12 cellular contexts compared by ENCODE assay signal in the genomic region with DNA sequence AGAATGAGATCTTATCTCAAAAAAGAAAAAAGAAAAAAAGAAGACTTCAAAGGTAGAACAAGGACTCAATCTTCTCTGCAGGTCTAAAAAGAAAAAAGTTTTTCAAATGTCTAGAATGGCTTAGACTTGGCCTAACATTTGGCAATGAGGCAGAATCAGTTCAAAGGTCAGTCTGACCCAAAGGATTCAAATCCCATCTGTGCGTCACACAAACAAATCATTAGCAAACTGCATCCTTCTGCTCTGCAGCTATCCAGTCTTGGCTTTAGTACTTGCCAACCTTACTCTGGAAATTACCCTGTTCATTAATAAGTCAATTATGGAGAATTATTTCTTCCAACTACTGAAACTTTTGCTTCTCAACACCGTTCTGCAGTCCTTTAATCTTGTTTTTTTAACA. TPM values are rescaled to one million over a fixed set of nuclear protein-coding genes. Genes with fewer than 3 reads are reported as not detected.
DNase-seq lines count a peak whose midpoint lies in the region; ATAC-seq, FAIRE-seq and TF ChIP-seq lines count a peak whose summit lies in the region.
"Had no signal": no experiment of that assay in that cellular context is flagged by ENCODE, and none has a peak within 500 bp of the region (broad histone marks: within the 10 kb centered on the region; RNA-seq: fewer than 3 reads in every experiment).

No MANE protein-coding gene starts in this region.

- DNase-seq in A549 (ENCODE audit: low read depth in 1 of 2, low spot score in 1 of 2): no peak
- DNase-seq in IMR-90: peak; percentile 19
- DNase-seq in esophagus squamous epithelium (lab: John Stamatoyannopoulos, UW): no peak
- no peak for DNase-seq in nephron progenitor cell
- DNase-seq in stimulated activated CD4-positive, alpha-beta T cell treated with anti-CD3 and anti-CD28 coated beads, Interleukin-2, amount 100 ng/mL, for 48 hours: no peak
- no peak for DNase-seq in stimulated activated naive CD4-positive, alpha-beta T cell treated with Interleukin-2 at 50 U/mL for 16 hours (lab: John Stamatoyannopoulos, UW)
- no peak for DNase-seq in DMS153 (lab: John Stamatoyannopoulos, UW)
- DNase-seq: activated CD4-positive, alpha-beta memory T cell treated with anti-CD3 and anti-CD28 coated beads, Interleukin-2, amount 10 ng/mL, durations not matched to agents 7 days and 5 days; NCI-H1417; T-helper 1 cell had no signal

- no peak overlapping the region for H2BK15ac ChIP-seq in IMR-90 (ENCODE audit: low read depth, low read length)

- H3K56ac ChIP-seq in IMR-90 (ENCODE audit: extremely low read depth, insufficient read depth, low read length): no peak overlapping the region

- POLR2A ChIA-PET in A549 (lab: Yijun Ruan, JAX): no interaction called here
- POLR2A ChIA-PET in IMR-90 (lab: Charles Lee; ENCODE audit: unreplicated experiment): no interaction called here

- H2BK5ac ChIP-seq in IMR-90 (ENCODE audit: low read depth, low read length, poor library complexity, severe bottlenecking): no peak overlapping the region

- TF ChIP-seq EP300 in A549 (IDR thresholded peaks at IDR 0.05): no peak

- H2BK120ac ChIP-seq in IMR-90 (ENCODE audit: low read depth, low read length): no peak overlapping the region

- peak overlapping the region; percentile 93 for H3K4me3 Mint-ChIP-seq in nephron progenitor cell
- H3K4me3 Mint-ChIP-seq: activated CD4-positive, alpha-beta memory T cell treated with anti-CD3 and anti-CD28 coated beads, Interleukin-2, amount 10 ng/mL, durations not matched to agents 7 days and 5 days had no signal

- peak overlapping the region; percentile 22; the same call in 1 of the 2 replicates for H3K23ac ChIP-seq in IMR-90 (ENCODE audit: low read depth, low read length)

- peak overlapping the region; percentile 71 for H3K4me2 ChIP-seq in A549
- H3K4me2 ChIP-seq in IMR-90 (ENCODE audit: low read depth, low read length): no peak overlapping the region

- H3K18ac ChIP-seq in IMR-90 (ENCODE audit: low read depth, low read length): no peak overlapping the region

- no peak overlapping the region for H3K14ac ChIP-seq in IMR-90 (replicated peaks; ENCODE audit: low read depth, low read length)

- H2AFZ ChIP-seq in IMR-90 (replicated peaks; ENCODE audit: low read length, poor library complexity): no peak overlapping the region

- dilution Hi-C loops in IMR-90 (cut with HindIII; ENCODE audit: low sequenced_read_pairs, unreplicated experiment): no loop called here

- H3K9me3 Mint-ChIP-seq in nephron progenitor cell: peaks cover 8% of the 10 kb centered on the region
- H3K9me3 Mint-ChIP-seq: activated CD4-positive, alpha-beta memory T cell treated with anti-CD3 and anti-CD28 coated beads, Interleukin-2, amount 10 ng/mL, durations not matched to agents 7 days and 5 days had no signal

- no peaks in the 10 kb centered on the region for H3K27me3 ChIP-seq in IMR-90 (ENCODE audit: control insufficient read depth, insufficient read depth, low read length)
- no peaks in the 10 kb centered on the region for H3K27me3 ChIP-seq in esophagus squamous epithelium

- peaks cover 37% of the 10 kb centered on the region for H3K4me1 Mint-ChIP-seq in nephron progenitor cell

- no peak for TF ChIP-seq CTCF in A549 (IDR thresholded peaks at IDR 0.05)
- no peak for TF ChIP-seq CTCF in IMR-90 (conservative IDR thresholded peaks at IDR 0.05; ENCODE audit: low read depth, low read length)
- TF ChIP-seq CTCF in esophagus squamous epithelium (IDR thresholded peaks at IDR 0.05): no peak
- TF ChIP-seq CTCF in nephron progenitor cell (IDR thresholded peaks at IDR 0.05): no peak

- intact Hi-C loops in IMR-90 (cut with micrococcal nuclease) (loop anchor here (5.0 kb wide), 2 partner anchors 88 to 103 kb away; no protein-coding TSS in a partner anchor), esophagus squamous epithelium (cut with DNase I) (loop anchor here (10.0 kb wide), 1 partner anchor 80 kb away; no protein-coding TSS in a partner anchor)

- H4K20me1 ChIP-seq in IMR-90 (ENCODE audit: insufficient read depth, low read length): peaks cover 3% of the 10 kb centered on the region; the same call in 1 of the 2 replicates

- no peak overlapping the region for H4K5ac ChIP-seq in IMR-90 (ENCODE audit: low read depth, low read length)

- H2AK5ac ChIP-seq in IMR-90 (ENCODE audit: low read depth, low read length): no peak overlapping the region

- peaks cover 24 to 38% of the 10 kb centered on the region in 2 experiments for H3K79me1 ChIP-seq in IMR-90 (ENCODE audit: low read depth in 1 of 2, low read length in 2 of 2)

- H3K9me1 ChIP-seq in IMR-90 (ENCODE audit: insufficient read depth, low read length): no peaks in the 10 kb centered on the region; the same call in 1 of the 2 replicates

- H4K8ac ChIP-seq in IMR-90 (ENCODE audit: low read depth in 2 of 2, low read length in 2 of 2): no peak overlapping the region

- FAIRE-seq in A549 (lab: Jason Lieb, UNC): no peak

- H3K4me1 ChIP-seq in A549 (peaks cover 27% of the 10 kb centered on the region), IMR-90 (ENCODE audit: control insufficient read depth, insufficient read depth, low read length) (no peaks in the 10 kb centered on the region), esophagus squamous epithelium (peaks cover 4 to 40% (median 18%) of the 10 kb centered on the region in 3 donors)

- WGBS in A549 (ENCODE audit: missing lambda C conversion rate): 84% methylated on average over 2 of the region's 2 CpGs
- WGBS in IMR-90 (ENCODE audit: extremely low coverage in 2 of 2, insufficient read length in 1 of 2), 2 experiments: no CpG with 5 or more reads among the region's 2 CpGs
- 50 to 63% methylated on average over 2 of the region's 2 CpGs for WGBS in esophagus squamous epithelium, 2 donors

- no peak overlapping the region for H3K4ac ChIP-seq in IMR-90 (ENCODE audit: low read depth, low read length)

- no peak overlapping the region for H3K9ac ChIP-seq in IMR-90 (ENCODE audit: low read depth, low read length)

- in situ Hi-C loops in IMR-90 (cut with MboI; ENCODE audit: low sequenced_read_pairs): loop anchor here (10.0 kb wide), 1 partner anchor 90 kb away; the partner anchor contains the start of genes PPHLN1 and ZCRB1

- TF ChIP-seq POLR2A in A549 (IDR thresholded peaks at IDR 0.05; ENCODE audit: low read length): no peak
- no peak for TF ChIP-seq POLR2A in IMR-90 (IDR thresholded peaks at IDR 0.05; ENCODE audit: low read depth, low read length)
- no peak for TF ChIP-seq POLR2A in esophagus squamous epithelium (IDR thresholded peaks at IDR 0.05)

- peaks cover 49% of the 10 kb centered on the region for H3K36me3 Mint-ChIP-seq in nephron progenitor cell (ENCODE audit: low read depth)

- no TSS peak for BruUV-seq in IMR-90 (replicated peaks; lab: Mats Ljungman, UMichigan)

- ATAC-seq in A549: no peak
- ATAC-seq in IMR-90 (ENCODE audit: low read depth): no peak
- no peak for ATAC-seq in GM21723 (IDR thresholded peaks at IDR 0.05; ENCODE audit: unreplicated experiment)

- TF ChIP-seq RAD21 in A549 (conservative IDR thresholded peaks at IDR 0.05 in 1 of 2, IDR thresholded peaks at IDR 0.05 in 1 of 2): no peak
- no peak for TF ChIP-seq RAD21 in IMR-90 (IDR thresholded peaks at IDR 0.05; ENCODE audit: low read length)

- no peak overlapping the region for H3K4me3 ChIP-seq in A549
- no peak overlapping the region for H3K4me3 ChIP-seq in IMR-90 (ENCODE audit: insufficient read depth, low read depth, low read length)
- H3K4me3 ChIP-seq in esophagus squamous epithelium: peak overlapping the region in 1 of 4 donors; percentile 12

- CTCF ChIA-PET in A549 (lab: Yijun Ruan, JAX): no interaction called here
- CTCF ChIA-PET in IMR-90 (lab: Yijun Ruan, JAX): no interaction called here

- peaks cover under 1% of the 10 kb centered on the region for H3K27me3 Mint-ChIP-seq in nephron progenitor cell (ENCODE audit: low read depth, poor library complexity)
- H3K27me3 Mint-ChIP-seq: activated CD4-positive, alpha-beta memory T cell treated with anti-CD3 and anti-CD28 coated beads, Interleukin-2, amount 10 ng/mL, durations not matched to agents 7 days and 5 days had no signal

- H3K36me3 ChIP-seq in IMR-90 (ENCODE audit: control insufficient read depth, insufficient read depth, low read length): no peaks in the 10 kb centered on the region; the same call in none of the 2 replicates
- peaks cover 0 to 23% (median 0%) of the 10 kb centered on the region in 3 donors for H3K36me3 ChIP-seq in esophagus squamous epithelium

- no peak overlapping the region for H2AK9ac ChIP-seq in IMR-90 (replicated peaks; ENCODE audit: low read depth, low read length, poor library complexity)

- H2BK20ac ChIP-seq in IMR-90 (ENCODE audit: low read depth, low read length): no peak overlapping the region

- H3K27ac Mint-ChIP-seq in nephron progenitor cell: peak overlapping the region; percentile 59
- H3K27ac Mint-ChIP-seq: activated CD4-positive, alpha-beta memory T cell treated with anti-CD3 and anti-CD28 coated beads, Interleukin-2, amount 10 ng/mL, durations not matched to agents 7 days and 5 days had no signal

- no peak overlapping the region for H4K91ac ChIP-seq in IMR-90 (ENCODE audit: insufficient read depth, low read depth, low read length)

- H3K9me3 ChIP-seq in A549 (no peaks in the 10 kb centered on the region), IMR-90 (ENCODE audit: control insufficient read depth, insufficient read depth, low read length) (no peaks in the 10 kb centered on the region), esophagus squamous epithelium (no peaks in the 10 kb centered on the region)

- peak overlapping the region in 1 of 2 experiments; percentile 17; a peak in 1 of 6 replicates for H3K27ac ChIP-seq in A549
- H3K27ac ChIP-seq in IMR-90 (ENCODE audit: insufficient read depth, low read length): no peak overlapping the region
- H3K27ac ChIP-seq in esophagus squamous epithelium: peak overlapping the region in 3 of 4 donors; percentile 46 to 90 (median 78)
- H3K27ac ChIP-seq: HL-60 had no signal

TF ChIP-seq in A549, 52 proteins besides CTCF, POLR2A, EP300 and RAD21 (continues in another document):
- TF ChIP-seq POLR2AphosphoS2 (conservative IDR thresholded peaks at IDR 0.05; ENCODE audit: low read length) (no peak), HOXA7 (CRISPR knock-in tag; IDR thresholded peaks at IDR 0.05) (no peak)

TF ChIP-seq in IMR-90, 13 proteins besides CTCF, POLR2A, EP300 and RAD21 (continues in another document):
- TF ChIP-seq MAZ (IDR thresholded peaks at IDR 0.05; ENCODE audit: borderline replicate concordance, low read depth, low read length) (no peak), BHLHE40 (IDR thresholded peaks at IDR 0.05; ENCODE audit: low read depth, low read length) (no peak), MXI1 (IDR thresholded peaks at IDR 0.05; ENCODE audit: borderline replicate concordance, low read depth, low read length) (no peak)

RNA-seq across cellular contexts. Expression of gene YAF2, which starts 3.1 kb away (rescaled TPM):
- polyA plus RNA-seq in A549 (2011; rRNA removed) (39.7 and 49.2 TPM in 2 replicates), A549 (2017; fragmentation: RNase III; extraction: RNeasy Plus Mini Kit Qiagen cat#74134 plus additional on column Dnase treatment) (18.7 to 21.5 TPM (median 19.7 TPM) in 3 replicates), IMR-90 (2012; rRNA removed) (7.9 and 8.1 TPM in 2 replicates)
- 11.0 TPM in 2 replicates for polyA plus RNA-seq in A549 (2012; cell fraction: cytosol; rRNA removed)
- 6.5 and 12.0 TPM in 2 replicates for polyA plus RNA-seq in A549 (2012; cell fraction: nucleus; rRNA removed)
- polyA minus RNA-seq in A549 (2011; rRNA and poly(A)+ RNA removed): 13.1 and 18.4 TPM in 2 replicates
- total RNA-seq in IMR-90 (2012; rRNA removed) (14.2 and 17.8 TPM in 2 replicates), esophagus squamous epithelium (10 to 100 TPM in 3 of 4 donors, 1 to 10 TPM in 1; 4.9 to 25.2 (median 12.4) TPM)
- 3.3 and 5.3 TPM in 2 replicates for polyA plus RNA-seq in IMR-90 (2012; cell fraction: cytosol; rRNA removed)
- polyA plus RNA-seq in IMR-90 (2012; cell fraction: nucleus; rRNA removed; ENCODE audit: low replicate concordance): 4.4 and 19.4 TPM in 2 replicates
